In the genomic region with DNA sequence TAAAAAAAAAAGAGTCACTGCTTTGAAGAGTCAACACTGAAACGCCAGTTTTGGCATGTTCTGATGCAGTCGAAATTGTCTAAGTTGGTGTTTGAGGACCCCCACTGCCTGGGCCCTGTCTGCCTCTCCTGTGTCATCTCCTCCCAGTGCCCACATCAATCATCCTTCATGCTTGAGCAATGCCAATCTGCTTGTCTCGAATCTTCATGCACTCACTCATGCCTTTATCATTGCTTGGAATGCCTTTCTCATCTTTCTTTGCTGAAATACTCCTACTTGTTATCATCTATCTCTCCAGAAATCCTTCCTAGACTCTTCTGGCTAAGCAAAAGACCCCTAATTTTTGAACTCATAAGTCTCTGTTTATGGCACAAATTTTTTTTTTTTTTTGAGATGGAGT, we compare ENCODE assay signal across 18 cellular contexts. TPM values are rescaled to one million over a fixed set of nuclear protein-coding genes. Genes with fewer than 3 reads are reported as not detected.
DNase-seq lines count a peak whose midpoint lies in the region; FAIRE-seq and TF ChIP-seq lines count a peak whose summit lies in the region.
"Had no signal": no experiment of that assay in that cellular context is flagged by ENCODE, and none has a peak within 500 bp of the region (broad histone marks: within the 10 kb centered on the region; RNA-seq: fewer than 3 reads in every experiment).

No MANE protein-coding gene starts in this region.

- no peak overlapping the region for H3K18ac ChIP-seq in mesendoderm (ENCODE audit: low read length)

- H3K27ac ChIP-seq in astrocyte (ENCODE audit: low read depth, low read length) (peak overlapping the region; percentile 97), mesendoderm (ENCODE audit: low read depth, low read length) (no peak overlapping the region)
- H3K27ac ChIP-seq: A549 had no signal

- WGBS in mesendoderm (ENCODE audit: extremely low coverage, insufficient coverage, low lambda C conversion rate), result no CpG with 5 or more reads among the region's 3 CpGs

- H3K4me3 ChIP-seq in astrocyte (ENCODE audit: insufficient read depth, low read depth, low read length), result no peak overlapping the region
- no peak overlapping the region for H3K4me3 ChIP-seq in mesendoderm (ENCODE audit: low read length)
- H3K4me3 ChIP-seq: A549, HAP-1 had no signal

- no peak overlapping the region for H3K4me2 ChIP-seq in astrocyte (ENCODE audit: low read length)
- no peak overlapping the region for H3K4me2 ChIP-seq in mesendoderm (ENCODE audit: low read length)
- H3K4me2 ChIP-seq: A549 had no signal

- no peaks in the 10 kb centered on the region for H3K9me3 ChIP-seq in astrocyte (ENCODE audit: insufficient read depth, low read depth, low read length)
- H3K9me3 ChIP-seq: A549, Caco-2, HAP-1 had no signal

- H3K79me1 ChIP-seq in mesendoderm (ENCODE audit: low read length), result no peaks in the 10 kb centered on the region

- no peak overlapping the region for H3K27ac Mint-ChIP-seq in astrocyte (ENCODE audit: unreplicated experiment)
- H3K27ac Mint-ChIP-seq: CD14-positive monocyte; CD8-positive, alpha-beta T cell had no signal

- no peak overlapping the region for H3K56ac ChIP-seq in mesendoderm (ENCODE audit: low read length)

- no peak overlapping the region for H2AFZ ChIP-seq in astrocyte (ENCODE audit: low read depth, low read length)

- H3K4me1 Mint-ChIP-seq in astrocyte (ENCODE audit: low read depth, unreplicated experiment), result peaks cover 28% of the 10 kb centered on the region
- H3K4me1 Mint-ChIP-seq: CD14-positive monocyte had no signal

- no peak overlapping the region for H3K4me3 Mint-ChIP-seq in astrocyte (ENCODE audit: unreplicated experiment)
- H3K4me3 Mint-ChIP-seq: CD14-positive monocyte; CD8-positive, alpha-beta T cell had no signal

- no peak for FAIRE-seq in astrocyte (lab: Jason Lieb, UNC)
- FAIRE-seq: A549, GM12892, H1, HepG2, HTR-8/SVneo had no signal

- no peak overlapping the region for H2BK5ac ChIP-seq in mesendoderm (ENCODE audit: low read length)

- peaks cover 28% of the 10 kb centered on the region for H3K4me1 ChIP-seq in astrocyte (ENCODE audit: insufficient read depth, low read length)
- peaks cover 2% of the 10 kb centered on the region for H3K4me1 ChIP-seq in mesendoderm (ENCODE audit: control insufficient read depth, low read depth, low read length)
- H3K4me1 ChIP-seq: A549, Caco-2, HAP-1 had no signal

- no peaks in the 10 kb centered on the region for H3K36me3 Mint-ChIP-seq in astrocyte (ENCODE audit: low read depth, unreplicated experiment)
- H3K36me3 Mint-ChIP-seq: CD14-positive monocyte; CD8-positive, alpha-beta T cell had no signal

- no peak for TF ChIP-seq CTCF in astrocyte (IDR thresholded peaks at IDR 0.05; ENCODE audit: insufficient read depth, low read depth, low read length)

- no peaks in the 10 kb centered on the region for H3K36me3 ChIP-seq in astrocyte (ENCODE audit: insufficient read depth, low read length)
- no peaks in the 10 kb centered on the region for H3K36me3 ChIP-seq in mesendoderm (ENCODE audit: control insufficient read depth, insufficient read depth, low read length)
- H3K36me3 ChIP-seq: HAP-1 had no signal

- H4K8ac ChIP-seq in mesendoderm (ENCODE audit: low read depth, low read length), result no peak overlapping the region

- no peak overlapping the region for H2AK5ac ChIP-seq in mesendoderm (ENCODE audit: low read length)

- no peak overlapping the region for H3K9ac ChIP-seq in astrocyte (ENCODE audit: low read length)
- no peak overlapping the region for H3K9ac ChIP-seq in mesendoderm (ENCODE audit: low read length)

- H3K9me3 Mint-ChIP-seq in astrocyte (ENCODE audit: unreplicated experiment), result no peaks in the 10 kb centered on the region

- no peak overlapping the region for H4K5ac ChIP-seq in mesendoderm (ENCODE audit: low read length)

- H3K79me2 ChIP-seq in astrocyte (ENCODE audit: insufficient read depth, low read length), result no peaks in the 10 kb centered on the region
- no peaks in the 10 kb centered on the region for H3K79me2 ChIP-seq in mesendoderm (ENCODE audit: control insufficient read depth, insufficient read depth, low read length)

- no peak overlapping the region for H3K23ac ChIP-seq in mesendoderm (ENCODE audit: low read length)

- H2BK120ac ChIP-seq in mesendoderm (ENCODE audit: low read depth, low read length), result no peak overlapping the region

- no peaks in the 10 kb centered on the region for H3K27me3 Mint-ChIP-seq in astrocyte (ENCODE audit: low read depth, unreplicated experiment)

- H3K4ac ChIP-seq in mesendoderm (ENCODE audit: low read depth, low read length), result no peak overlapping the region

- H3K27me3 ChIP-seq in astrocyte (ENCODE audit: insufficient read depth, low read length) (no peaks in the 10 kb centered on the region), mesendoderm (ENCODE audit: insufficient read depth, low read length, poor library complexity) (no peaks in the 10 kb centered on the region)

- H4K20me1 ChIP-seq in astrocyte (ENCODE audit: insufficient read depth, low read length), result no peaks in the 10 kb centered on the region

- peak; percentile 42 for DNase-seq in NCI-H226
- no peak for DNase-seq in astrocyte (ENCODE audit: low read depth)
- peak; percentile 69 for DNase-seq in kidney tubule cell (ENCODE audit: low spot score)
- no peak for DNase-seq in NOMO-1 (lab: John Stamatoyannopoulos, UW; ENCODE audit: unreplicated experiment in 2 of 2)
- DNase-seq in mesendoderm, result no peak
- no peak for DNase-seq in NCI-H2196 treated with DMSO at 0.1 percent for 48 hours (lab: John Stamatoyannopoulos, UW; ENCODE audit: unreplicated experiment)
- no peak for DNase-seq in HuH-7.5 (ENCODE audit: low spot score)
- DNase-seq: Caco-2; CD8-positive, alpha-beta T cell; DND-41; GDM1 had no signal

- no peak overlapping the region for H2BK15ac ChIP-seq in mesendoderm (replicated peaks; ENCODE audit: low read depth)

RNA-seq across cellular contexts. Expression of gene PLPP4, which starts 42.1 kb away (rescaled TPM):
- 44.1 and 45.1 TPM in 2 replicates for total RNA-seq in astrocyte
- 0.32 TPM for polyA plus RNA-seq in mesendoderm (2013, experiment 1 of 2)
- 0.31 TPM for polyA plus RNA-seq in mesendoderm (2013, experiment 2 of 2)
- total RNA-seq: CD8-positive, alpha-beta T cell; H1; HepG2 had no signal
- polyA plus RNA-seq: A549, CD14-positive monocyte, HepG2 had no signal

Comparison
In these comparisons a context has a peak if more than half of its experiments do, and no peak if none do; other contexts are left out.
1. DNase-seq: peak in NCI-H226 (single experiment) and kidney tubule cell (single experiment); none in astrocyte (single experiment), NOMO-1 (0 of 2), mesendoderm (single experiment), NCI-H2196 treated with DMSO at 0.1 percent for 48 hours (single experiment) and HuH-7.5 (single experiment).